Comparison of ENCODE assay signal across 8 cellular contexts in the genomic region with DNA sequence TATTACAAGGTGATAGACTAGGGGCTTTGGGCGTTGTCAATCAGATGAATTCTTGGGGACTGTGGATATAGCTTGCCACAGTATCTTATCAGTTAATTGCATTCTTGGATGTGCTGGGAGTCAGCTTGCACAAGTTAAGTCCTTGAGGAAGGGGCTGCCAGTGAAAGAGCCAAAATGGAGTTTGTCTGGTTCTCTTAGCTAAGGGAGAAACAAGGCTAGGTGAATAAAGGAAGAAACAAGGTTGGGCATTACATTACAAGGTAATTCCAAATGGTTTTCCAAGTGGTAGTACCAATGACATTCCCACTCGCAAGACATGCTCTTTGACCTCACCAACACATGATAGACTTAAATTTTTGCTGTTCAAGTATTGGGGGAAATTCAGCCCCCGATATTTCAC.
DNase-seq lines count a peak whose midpoint lies in the region; ATAC-seq, FAIRE-seq and TF ChIP-seq lines count a peak whose summit lies in the region.
"Not testable (repeated sequence)": the region's sequence is repeated elsewhere in the genome, so short reads cannot be mapped to it uniquely, and the experiment has no call there.

No MANE protein-coding gene starts in this region.

- WGBS in H9 (ENCODE audit: extremely low coverage, insufficient read length, low lambda C conversion rate) = no CpG with 5 or more reads among the region's 3 CpGs
- WGBS in HUES64 = 94% methylated on average over 3 of the region's 3 CpGs
- 55% methylated on average over 3 of the region's 3 CpGs; no CpG with 5 or more reads in 1 of the 2 experiments for WGBS in H1 (ENCODE audit: extremely low coverage in 1 of 2, insufficient coverage in 1 of 2, insufficient read length in 1 of 2, insufficient replicate concordance in 2 of 2, low coverage in 1 of 2, low lambda C conversion rate in 2 of 2, missing lambda C conversion rate in 1 of 2), 2 experiments

- H3K4ac ChIP-seq in H9 (ENCODE audit: low read depth, low read length); H1 (replicated peaks; ENCODE audit: insufficient read length, low read depth, low read length): not testable (repeated sequence)

- DNase-seq in GM23338 (ENCODE audit: low spot score); H9; WTC11 (ENCODE audit: low spot score); H1 (ENCODE audit: low read depth in 1 of 2, low spot score in 2 of 2); endothelial cell (ENCODE audit: low spot score): not testable (repeated sequence)

- not testable (repeated sequence) for H4K5ac ChIP-seq in H9 (ENCODE audit: insufficient read length, low read depth, low read length); H1 (ENCODE audit: insufficient read length, low read depth, low read length)

- H2BK5ac ChIP-seq in H9 (ENCODE audit: insufficient read length, low read length); H1 (ENCODE audit: low read depth, low read length): not testable (repeated sequence)

- H2BK120ac ChIP-seq in H9 (ENCODE audit: low read depth, low read length, poor library complexity, severe bottlenecking); H1 (replicated peaks; ENCODE audit: low read depth, low read length): not testable (repeated sequence)

- H3K18ac ChIP-seq in H9 (ENCODE audit: insufficient read length, low read depth, low read length) = not testable (repeated sequence)
- H3K18ac ChIP-seq in H1 (ENCODE audit: extremely low read depth, low read length) = peak overlapping the region; percentile 10; the same call in 1 of the 2 replicates

- not testable (repeated sequence) for FAIRE-seq in H1 (lab: Jason Lieb, UNC)

- TF ChIP-seq EP300 in H1 (IDR thresholded peaks at IDR 0.05; ENCODE audit: borderline replicate concordance in 1 of 2, low read depth in 2 of 2, low read length in 2 of 2) = not testable (repeated sequence)

- CTCF ChIA-PET in WTC11 (lab: Charles Lee); H1 (lab: Charles Lee; ENCODE audit: partially characterized antibody): not testable (repeated sequence)

- H3K36me3 Mint-ChIP-seq in GM23338 (ENCODE audit: low read depth) = peaks cover 74% of the 10 kb centered on the region
- H3K36me3 Mint-ChIP-seq in H9 (ENCODE audit: insufficient read depth in 1 of 3, low read depth in 3 of 3) = peaks cover 26 to 50% (median 29%) of the 10 kb centered on the region in 3 experiments
- peaks cover 44% of the 10 kb centered on the region for H3K36me3 Mint-ChIP-seq in WTC11
- H3K36me3 Mint-ChIP-seq in endothelial cell (ENCODE audit: low read depth, unreplicated experiment) = peaks cover 16% of the 10 kb centered on the region

- not testable (repeated sequence) for H3K79me1 ChIP-seq in H9 (ENCODE audit: insufficient read depth, low read depth, low read length, poor library complexity, severe bottlenecking); H1 (ENCODE audit: low read depth, low read length)

- not testable (repeated sequence) for TF ChIP-seq CTCF in GM23338 (conservative IDR thresholded peaks at IDR 0.05; ENCODE audit: low read depth in 2 of 2); H9 (conservative IDR thresholded peaks at IDR 0.05); WTC11 (IDR thresholded peaks at IDR 0.05); H1 (IDR thresholded peaks at IDR 0.05; ENCODE audit: control extremely low read depth in 1 of 3, insufficient read depth in 1 of 3, low read depth in 1 of 3, low read length in 3 of 3); endothelial cell (IDR thresholded peaks at IDR 0.05; ENCODE audit: unreplicated experiment)

- TF ChIP-seq RAD21 in H1 (IDR thresholded peaks at IDR 0.05 in 1 of 2, conservative IDR thresholded peaks at IDR 0.05 in 1 of 2; ENCODE audit: low read depth in 2 of 2, low read length in 2 of 2) = not testable (repeated sequence)

- not testable (repeated sequence) for H3K4me1 ChIP-seq in GM23338 (ENCODE audit: insufficient read depth); H9 (ENCODE audit: insufficient read depth, low read length); HUES48 (ENCODE audit: control insufficient read depth, insufficient read depth, low read length); HUES64 (ENCODE audit: insufficient read depth, low read length); H1 (replicated peaks in 1 of 4; ENCODE audit: control insufficient read depth in 3 of 4, insufficient read depth in 4 of 4, low read length in 3 of 4); iPS-20b (ENCODE audit: insufficient read depth, low read length)

- H3K56ac ChIP-seq in H9 (ENCODE audit: insufficient read length, low read depth, low read length); H1 (replicated peaks; ENCODE audit: insufficient read length, low read depth, low read length): not testable (repeated sequence)

- not testable (repeated sequence) for H2BK12ac ChIP-seq in H9 (ENCODE audit: insufficient read length, low read depth, low read length)
- peak overlapping the region; percentile 4; the same call in 1 of the 2 replicates for H2BK12ac ChIP-seq in H1 (ENCODE audit: low read depth, low read length)

- not testable (repeated sequence) for H3K4me3 Mint-ChIP-seq in GM23338, H9, WTC11
- peak overlapping the region; percentile 4 for H3K4me3 Mint-ChIP-seq in endothelial cell (ENCODE audit: unreplicated experiment)

- not testable (repeated sequence) for TF ChIP-seq POLR2A in H1 (IDR thresholded peaks at IDR 0.05; ENCODE audit: control extremely low read depth in 1 of 2, low read depth in 2 of 2, low read length in 2 of 2)

- not testable (repeated sequence) for H3F3A ChIP-seq in GM23338 (replicated peaks; ENCODE audit: low read depth)

- H2BK15ac ChIP-seq in H9 (ENCODE audit: low read depth, low read length); H1 (ENCODE audit: low read length): not testable (repeated sequence)

- not testable (repeated sequence) for ATAC-seq in GM23338, WTC11

- H2BK20ac ChIP-seq in H9 (ENCODE audit: low read depth, low read length, poor library complexity, severe bottlenecking) = not testable (repeated sequence)
- H2BK20ac ChIP-seq in H1 (ENCODE audit: low read length) = 0 out of 2 replicates have a peak overlapping the region, but pooled peaks have one; percentile 90

- H3K79me2 ChIP-seq in GM23338 (replicated peaks; ENCODE audit: insufficient read depth); H9 (ENCODE audit: insufficient read depth, low read length); H1 (ENCODE audit: control insufficient read depth in 1 of 2, insufficient read depth in 2 of 2, low read length in 2 of 2): not testable (repeated sequence)

- not testable (repeated sequence) for H3K9me2 ChIP-seq in GM23338 (ENCODE audit: insufficient read depth)

- H3K9ac ChIP-seq in H9 (ENCODE audit: extremely low read depth, insufficient read length, low read length); HUES48 (ENCODE audit: low read depth, low read length); HUES64 (ENCODE audit: low read depth, low read length); iPS-20b (ENCODE audit: low read depth, low read length): not testable (repeated sequence)
- H3K9ac ChIP-seq in H1 (replicated peaks in 1 of 4; ENCODE audit: extremely low read depth in 1 of 4, low read depth in 3 of 4, low read length in 3 of 4) = peak overlapping the region in 1 of 4 experiments; percentile 40; a peak in 2 of 7 replicates

- H3K27me3 Mint-ChIP-seq in GM23338 (ENCODE audit: insufficient read depth, low read depth, poor library complexity); H9 (ENCODE audit: low read depth); WTC11 (ENCODE audit: low read depth); endothelial cell (ENCODE audit: unreplicated experiment): not testable (repeated sequence)

- H3K27ac Mint-ChIP-seq in GM23338 = peak overlapping the region; percentile 93
- peak overlapping the region; percentile 96 to 97 (median 97); a peak in 6 of 7 replicates for H3K27ac Mint-ChIP-seq in H9
- peak overlapping the region; percentile 80 for H3K27ac Mint-ChIP-seq in WTC11
- H3K27ac Mint-ChIP-seq in endothelial cell (ENCODE audit: unreplicated experiment) = not testable (repeated sequence)

- H4K20me1 ChIP-seq in GM23338 (replicated peaks; ENCODE audit: insufficient read depth); H9 (ENCODE audit: control insufficient read depth, insufficient read depth, insufficient read length); H1 (replicated peaks in 1 of 2; ENCODE audit: control insufficient read depth in 1 of 2, insufficient read depth in 2 of 2, low read length in 2 of 2): not testable (repeated sequence)

- POLR2A ChIA-PET in WTC11 (lab: Charles Lee); H1 (lab: Charles Lee; ENCODE audit: partially characterized antibody): not testable (repeated sequence)

- not testable (repeated sequence) for H3K23ac ChIP-seq in H9 (ENCODE audit: insufficient read length, low read depth, low read length); H1 (ENCODE audit: insufficient read length)

- not testable (repeated sequence) for H3K4me2 ChIP-seq in GM23338; H9 (ENCODE audit: insufficient read depth, insufficient read length, low read length); H1 (ENCODE audit: insufficient read depth in 1 of 2, low read depth in 2 of 2, low read length in 2 of 2)

- H2AFZ ChIP-seq in GM23338; H9 (ENCODE audit: low read length); H1 (ENCODE audit: low read length): not testable (repeated sequence)

- H4K91ac ChIP-seq in H9 (ENCODE audit: insufficient read length, low read depth, low read length); H1 (replicated peaks; ENCODE audit: insufficient read length, low read length): not testable (repeated sequence)

- not testable (repeated sequence) for H3K36me3 ChIP-seq in GM23338 (ENCODE audit: insufficient read depth); HUES48 (ENCODE audit: control insufficient read depth, insufficient read depth, low read length); HUES64 (ENCODE audit: insufficient read depth, low read length); H1 (ENCODE audit: control insufficient read depth in 2 of 4, insufficient read depth in 4 of 4, low read length in 3 of 4); iPS-20b (ENCODE audit: insufficient read depth, low read depth, low read length)

- H3K9me3 Mint-ChIP-seq in GM23338 (peaks cover 62% of the 10 kb centered on the region), H9 (peaks cover 38 to 40% of the 10 kb centered on the region in 2 experiments), WTC11 (peaks cover 63% of the 10 kb centered on the region)
- not testable (repeated sequence) for H3K9me3 Mint-ChIP-seq in endothelial cell (ENCODE audit: unreplicated experiment)

- H2AK5ac ChIP-seq in H9 (ENCODE audit: insufficient read length, low read length) = not testable (repeated sequence)
- peak overlapping the region; percentile 83; the same call in 1 of the 2 replicates for H2AK5ac ChIP-seq in H1 (ENCODE audit: low read depth, low read length)

- H3K4me3 ChIP-seq in GM23338; HUES48 (ENCODE audit: low read depth, low read length); HUES64 (ENCODE audit: low read length); H1 (ENCODE audit: extremely low read depth in 1 of 4, insufficient read depth in 2 of 4, low read depth in 3 of 4, low read length in 4 of 4): not testable (repeated sequence)
- peak overlapping the region; percentile 42 for H3K4me3 ChIP-seq in iPS-20b (ENCODE audit: low read length)

- not testable (repeated sequence) for H3K14ac ChIP-seq in H9 (ENCODE audit: insufficient read depth, low read length); H1 (ENCODE audit: insufficient read length)

- H3K4me1 Mint-ChIP-seq in GM23338 = peaks cover 14% of the 10 kb centered on the region
- peaks cover 16 to 20% of the 10 kb centered on the region in 2 experiments for H3K4me1 Mint-ChIP-seq in H9
- not testable (repeated sequence) for H3K4me1 Mint-ChIP-seq in WTC11; endothelial cell (ENCODE audit: unreplicated experiment)

- not testable (repeated sequence) for H3K27me3 ChIP-seq in GM23338 (ENCODE audit: insufficient read depth); H9 (ENCODE audit: insufficient read depth, low read length); HUES48 (ENCODE audit: control insufficient read depth, insufficient read depth, low read length); HUES64 (ENCODE audit: insufficient read depth, low read length); H1 (replicated peaks in 1 of 4; ENCODE audit: control insufficient read depth in 3 of 4, extremely low read depth in 1 of 4, insufficient read depth in 3 of 4, low read length in 3 of 4); iPS-20b (ENCODE audit: insufficient read depth, low read length)

- H3K23me2 ChIP-seq in H9 (ENCODE audit: insufficient read length, low read depth, low read length, poor library complexity, severe bottlenecking); H1 (ENCODE audit: low read depth, low read length): not testable (repeated sequence)

- peak overlapping the region; percentile 93; the same call in 1 of the 2 replicates for H3K27ac ChIP-seq in GM23338 (ENCODE audit: low read depth)
- not testable (repeated sequence) for H3K27ac ChIP-seq in H9 (ENCODE audit: insufficient read length, low read depth, low read length); iPS-20b (ENCODE audit: low read length)
- peak overlapping the region; percentile 67 for H3K27ac ChIP-seq in HUES48 (ENCODE audit: low read depth, low read length)
- peak overlapping the region; percentile 67; the same call in 1 of the 2 replicates for H3K27ac ChIP-seq in HUES64 (ENCODE audit: low read depth, low read length)
- H3K27ac ChIP-seq in H1 (ENCODE audit: low read depth, low read length) = peak overlapping the region; percentile 55; the same call in 1 of the 2 replicates

- not testable (repeated sequence) for H3K9me3 ChIP-seq in H9 (ENCODE audit: control insufficient read depth, low read depth, low read length); HUES48 (ENCODE audit: control insufficient read depth, insufficient read depth, low read length)
- H3K9me3 ChIP-seq in HUES64 (ENCODE audit: insufficient read depth, low read depth, low read length) (peaks cover 13% of the 10 kb centered on the region), H1 (ENCODE audit: insufficient read depth in 2 of 2, low read depth in 1 of 2, low read length in 1 of 2) (peaks cover 7 to 10% of the 10 kb centered on the region in 2 experiments), iPS-20b (ENCODE audit: insufficient read depth, low read depth, low read length) (peaks cover 11% of the 10 kb centered on the region)

- H3T11ph ChIP-seq in H9 (ENCODE audit: low read length) = not testable (repeated sequence)

- not testable (repeated sequence) for H4K8ac ChIP-seq in H9 (replicated peaks; ENCODE audit: insufficient read length, low read depth, low read length); H1 (ENCODE audit: extremely low read depth, insufficient read depth, low read length)
